In genomic region chr18:60469396-60469795, GRCh38 we compare ENCODE assay signal across 13 cellular contexts.
"Had no signal": no experiment of that assay in that cellular context is flagged by ENCODE, and none has a peak within 500 bp of the region (broad histone marks: within the 10 kb centered on the region; RNA-seq: fewer than 3 reads in every experiment).

No MANE protein-coding gene starts in this region.

- H3K27me3 ChIP-seq: foreskin keratinocyte, ovary, spleen, suprapubic skin had no signal

- H3K4me1 Mint-ChIP-seq: activated naive CD4-positive, alpha-beta T cell treated with anti-CD3 and anti-CD28 coated beads, Interleukin-2, amount 10 ng/mL, durations not matched to agents 7 days and 5 days had no signal

- ATAC-seq: esophagus mucosa, foreskin keratinocyte, lower lobe of right lung, sciatic nerve had no signal

- H3K27ac ChIP-seq: foreskin keratinocyte, lower lobe of right lung, ovary, spleen, suprapubic skin, VCaP had no signal

- H3K9me3 Mint-ChIP-seq: stimulated activated naive CD8-positive, alpha-beta T cell treated with anti-CD3 and anti-CD28 coated beads, Interleukin-15, Interleukin-2, amounts not matched to agents 100 ng/mL and 50 ng/mL, for 24 hours had no signal

- H3K27ac Mint-ChIP-seq: activated naive CD4-positive, alpha-beta T cell treated with anti-CD3 and anti-CD28 coated beads, Interleukin-2, amount 10 ng/mL, durations not matched to agents 7 days and 5 days; stimulated activated naive CD8-positive, alpha-beta T cell treated with anti-CD3 and anti-CD28 coated beads, Interleukin-15, Interleukin-2, amounts not matched to agents 100 ng/mL and 50 ng/mL, for 24 hours had no signal

- H3K9me3 ChIP-seq: lower lobe of right lung, ovary, suprapubic skin had no signal

- H3K36me3 ChIP-seq: lower lobe of right lung, ovary, spleen, suprapubic skin had no signal

- H3K4me1 ChIP-seq: foreskin keratinocyte, lower lobe of right lung, spleen, suprapubic skin had no signal

- H3K4me3 Mint-ChIP-seq: activated naive CD4-positive, alpha-beta T cell treated with anti-CD3 and anti-CD28 coated beads, Interleukin-2, amount 10 ng/mL, durations not matched to agents 7 days and 5 days; stimulated activated naive CD8-positive, alpha-beta T cell treated with anti-CD3 and anti-CD28 coated beads, Interleukin-15, Interleukin-2, amounts not matched to agents 100 ng/mL and 50 ng/mL, for 24 hours had no signal

- DNase-seq: activated CD4-positive, alpha-beta T cell treated with anti-CD3 and anti-CD28 coated beads for 1 hour; activated CD4-positive, alpha-beta T cell treated with anti-CD3 and anti-CD28 coated beads, Interleukin-2, amount 50 U/mL, for 48 hours; activated naive CD4-positive, alpha-beta T cell treated with anti-CD3 and anti-CD28 coated beads, Interleukin-2, amount 10 ng/mL, durations not matched to agents 7 days and 5 days; foreskin keratinocyte; lower lobe of right lung; ovary; spleen; trophoblast cell had no signal

- H3K4me3 ChIP-seq: lower lobe of right lung, ovary, spleen, suprapubic skin had no signal

- H3K36me3 Mint-ChIP-seq: activated naive CD4-positive, alpha-beta T cell treated with anti-CD3 and anti-CD28 coated beads, Interleukin-2, amount 10 ng/mL, durations not matched to agents 7 days and 5 days had no signal

- H3K27me3 Mint-ChIP-seq: activated naive CD4-positive, alpha-beta T cell treated with anti-CD3 and anti-CD28 coated beads, Interleukin-2, amount 10 ng/mL, durations not matched to agents 7 days and 5 days; stimulated activated naive CD8-positive, alpha-beta T cell treated with anti-CD3 and anti-CD28 coated beads, Interleukin-15, Interleukin-2, amounts not matched to agents 100 ng/mL and 50 ng/mL, for 24 hours had no signal
